Comparison of ENCODE assay signal across 9 cellular contexts in genomic region chr3:180804871-180805430, GRCh38.
A peak's percentile ranks its signal among the peaks of the same experiment; 100 is the strongest.
DNase-seq lines count a peak whose midpoint lies in the region; ATAC-seq and TF ChIP-seq lines count a peak whose summit lies in the region.
"Had no signal": no experiment of that assay in that cellular context is flagged by ENCODE, and none has a peak within 500 bp of the region (broad histone marks: within the 10 kb centered on the region; RNA-seq: fewer than 3 reads in every experiment).

No MANE protein-coding gene starts in this region.

- no peaks in the 10 kb centered on the region for H3K27me3 ChIP-seq in endodermal cell (ENCODE audit: control insufficient read depth, insufficient read depth, low read length, poor library complexity, severe bottlenecking)
- no peaks in the 10 kb centered on the region for H3K27me3 ChIP-seq in mesenchymal stem cell (ENCODE audit: control insufficient read depth in 1 of 2, insufficient read depth in 1 of 2, low read length in 2 of 2)

- no peak overlapping the region for H3K4me3 Mint-ChIP-seq in endodermal cell
- H3K4me3 Mint-ChIP-seq: stimulated activated naive CD8-positive, alpha-beta T cell treated with anti-CD3 and anti-CD28 coated beads, Interleukin-15, Interleukin-2, amounts not matched to agents 100 ng/mL and 50 ng/mL, for 24 hours had no signal

- no peak overlapping the region for H3K18ac ChIP-seq in mesenchymal stem cell (ENCODE audit: low read depth in 1 of 2, low read length in 2 of 2)

- no peak overlapping the region for H3K14ac ChIP-seq in mesenchymal stem cell (ENCODE audit: low read length in 2 of 2)

- H3K9me3 Mint-ChIP-seq in endodermal cell, result no peaks in the 10 kb centered on the region
- H3K9me3 Mint-ChIP-seq: stimulated activated naive CD8-positive, alpha-beta T cell treated with anti-CD3 and anti-CD28 coated beads, Interleukin-15, Interleukin-2, amounts not matched to agents 100 ng/mL and 50 ng/mL, for 24 hours had no signal

- H3K27ac Mint-ChIP-seq in endodermal cell, result peak overlapping the region; percentile 92
- H3K27ac Mint-ChIP-seq: stimulated activated naive CD8-positive, alpha-beta T cell treated with anti-CD3 and anti-CD28 coated beads, Interleukin-15, Interleukin-2, amounts not matched to agents 100 ng/mL and 50 ng/mL, for 24 hours had no signal

- no peak overlapping the region for H2BK5ac ChIP-seq in mesenchymal stem cell (ENCODE audit: low read depth, low read length, poor library complexity, severe bottlenecking)

- no peak overlapping the region for H3K4me3 ChIP-seq in endodermal cell (ENCODE audit: low read length)
- H3K4me3 ChIP-seq in mesenchymal stem cell (ENCODE audit: insufficient read depth in 1 of 2, low read depth in 1 of 2, low read length in 2 of 2), result peak overlapping the region in 1 of 2 experiments; percentile 52

- no peak overlapping the region for H2BK120ac ChIP-seq in mesenchymal stem cell (ENCODE audit: low read depth, low read length)

- no peak overlapping the region for H2BK12ac ChIP-seq in mesenchymal stem cell (ENCODE audit: low read length in 2 of 2)

- H2BK15ac ChIP-seq in mesenchymal stem cell (ENCODE audit: low read depth, poor library complexity, severe bottlenecking), result no peak overlapping the region

- H3K27ac ChIP-seq in endodermal cell (ENCODE audit: low read depth, low read length) (peak overlapping the region; percentile 69), mesenchymal stem cell (ENCODE audit: low read length, poor library complexity, severe bottlenecking) (no peak overlapping the region)

- H3K9ac ChIP-seq in endodermal cell (ENCODE audit: extremely low read depth, low read length, poor library complexity, severe bottlenecking) (peak overlapping the region; percentile 42), mesenchymal stem cell (ENCODE audit: low read length) (peak overlapping the region; percentile 81)

- H4K8ac ChIP-seq in mesenchymal stem cell (ENCODE audit: low read length), result no peak overlapping the region

- H2AK5ac ChIP-seq in mesenchymal stem cell (ENCODE audit: low read length, severe bottlenecking), result no peak overlapping the region

- no peak overlapping the region for H3K23ac ChIP-seq in mesenchymal stem cell (ENCODE audit: low read length in 2 of 2)

- H2AFZ ChIP-seq in mesenchymal stem cell (ENCODE audit: low read depth, low read length), result no peak overlapping the region

- H3K4me1 ChIP-seq in endodermal cell (ENCODE audit: control insufficient read depth, insufficient read depth, low read length) (no peaks in the 10 kb centered on the region), mesenchymal stem cell (ENCODE audit: control insufficient read depth, insufficient read depth, low read depth, low read length) (no peaks in the 10 kb centered on the region)

- no peak for ATAC-seq in HG02798 (IDR thresholded peaks at IDR 0.05; ENCODE audit: poor library complexity, unreplicated experiment)

- DNase-seq in COR-L47 (lab: John Stamatoyannopoulos, UW) (peak; percentile 84), NCI-H146 treated with DMSO at 0.1 percent for 48 hours (lab: John Stamatoyannopoulos, UW; ENCODE audit: unreplicated experiment) (peak; percentile 89), endodermal cell (peak; percentile 85), mesenchymal stem cell (peak; percentile 13), NCI-H2171 treated with DMSO at 0.1 percent for 48 hours (lab: John Stamatoyannopoulos, UW) (no peak), Kasumi-1 (lab: John Stamatoyannopoulos, UW) (no peak)
- no peak for DNase-seq in activated CD4-positive, CD25-positive, alpha-beta regulatory T cell (lab: John Stamatoyannopoulos, UW)

- no peak overlapping the region for H3K4me2 ChIP-seq in mesenchymal stem cell (ENCODE audit: low read length, poor library complexity, severe bottlenecking)

- H3K4ac ChIP-seq in mesenchymal stem cell (ENCODE audit: low read depth in 1 of 2, low read length in 2 of 2), result no peak overlapping the region

- no peaks in the 10 kb centered on the region for H3K9me3 ChIP-seq in endodermal cell (ENCODE audit: control insufficient read depth, low read length)
- no peaks in the 10 kb centered on the region for H3K9me3 ChIP-seq in mesenchymal stem cell (ENCODE audit: control insufficient read depth, low read length)

- peak; percentile 77 for TF ChIP-seq CTCF in endodermal cell (conservative IDR thresholded peaks at IDR 0.05)

- WGBS in endodermal cell (ENCODE audit: insufficient coverage in 1 of 2, insufficient read length in 1 of 2), 2 experiments, result 11 to 28% methylated on average over 2 to 6 of the region's 6 CpGs
- WGBS in mesenchymal stem cell, result 0% methylated on average over 2 of the region's 6 CpGs

- H3K79me1 ChIP-seq in mesenchymal stem cell (replicated peaks; ENCODE audit: low read length, poor library complexity, severe bottlenecking), result no peaks in the 10 kb centered on the region

- H4K91ac ChIP-seq in mesenchymal stem cell (ENCODE audit: low read length), result no peak overlapping the region

- H3K4me1 Mint-ChIP-seq in endodermal cell, result peaks cover 3% of the 10 kb centered on the region

- H3K36me3 Mint-ChIP-seq in endodermal cell (ENCODE audit: low read depth), result no peaks in the 10 kb centered on the region

- H3K27me3 Mint-ChIP-seq in endodermal cell (ENCODE audit: insufficient read depth), result no peaks in the 10 kb centered on the region
- H3K27me3 Mint-ChIP-seq: stimulated activated naive CD8-positive, alpha-beta T cell treated with anti-CD3 and anti-CD28 coated beads, Interleukin-15, Interleukin-2, amounts not matched to agents 100 ng/mL and 50 ng/mL, for 24 hours had no signal

- H3K36me3 ChIP-seq in endodermal cell (ENCODE audit: control insufficient read depth, insufficient read depth, low read length), result no peaks in the 10 kb centered on the region
- no peaks in the 10 kb centered on the region for H3K36me3 ChIP-seq in mesenchymal stem cell (ENCODE audit: control insufficient read depth in 1 of 2, insufficient read depth in 2 of 2, low read depth in 1 of 2, low read length in 2 of 2)

Comparison
In these comparisons a context has a peak if more than half of its experiments do, and no peak if none do; other contexts are left out.
1. DNase-seq: peak in COR-L47 (single experiment), NCI-H146 treated with DMSO at 0.1 percent for 48 hours (single experiment), endodermal cell (single experiment) and mesenchymal stem cell (single experiment); none in NCI-H2171 treated with DMSO at 0.1 percent for 48 hours (single experiment), activated CD4-positive, CD25-positive, alpha-beta regulatory T cell (0 of 4) and Kasumi-1 (0 of 2).